ENCODE assay signal across 19 cellular contexts in genomic region chr5:3701694-3702093, GRCh38.
"Had no signal": no experiment of that assay in that cellular context is flagged by ENCODE, and none has a peak within 500 bp of the region (broad histone marks: within the 10 kb centered on the region; RNA-seq: fewer than 3 reads in every experiment).

No MANE protein-coding gene starts in this region.

- H3K36me3 ChIP-seq: left ventricle myocardium inferior, ovary, right atrium auricular region, right lobe of liver, suprapubic skin, thoracic aorta, tibial artery, upper lobe of right lung, uterus had no signal

- H2AFZ ChIP-seq: hepatocyte had no signal

- H3K79me2 ChIP-seq: hepatocyte had no signal

- H3K27ac ChIP-seq: hepatocyte, left ventricle myocardium inferior, ovary, right atrium auricular region, right lobe of liver, suprapubic skin, thoracic aorta, tibial artery, upper lobe of right lung, uterus had no signal

- DNase-seq: islet precursor cell; left ventricle myocardium inferior; midbrain; mucosa of descending colon; naive thymus-derived CD4-positive, alpha-beta T cell; ovary; right lobe of liver; stimulated activated CD4-positive, alpha-beta T cell treated with anti-CD3 and anti-CD28 coated beads, Interleukin-2, amount 100 ng/mL, for 24 hours; stimulated activated CD4-positive, alpha-beta T cell treated with anti-CD3 and anti-CD28 coated beads, Interleukin-4, amount 100 ng/mL, for 1 hour; stimulated activated naive B cell treated with anti-CD40 and anti-IgM and Interleukin-4, amounts not matched to agents 10 μg/mL and 1 μg/mL and 100 μg/mL, for 72 hours; tibial artery; trophoblast cell; upper lobe of right lung; uterus had no signal

- H3K4me3 ChIP-seq: hepatocyte, left ventricle myocardium inferior, mucosa of descending colon, ovary, right atrium auricular region, right lobe of liver, smooth muscle cell, suprapubic skin, thoracic aorta, tibial artery, upper lobe of right lung, uterus had no signal

- H3K9me3 ChIP-seq: left ventricle myocardium inferior, mucosa of descending colon, ovary, right atrium auricular region, right lobe of liver, suprapubic skin, thoracic aorta, tibial artery, upper lobe of right lung, uterus had no signal

- H3K4me1 ChIP-seq: left ventricle myocardium inferior, right atrium auricular region, right lobe of liver, suprapubic skin, tibial artery, upper lobe of right lung, uterus had no signal

- H3K4me2 ChIP-seq: hepatocyte, smooth muscle cell had no signal

- H3K27me3 ChIP-seq: hepatocyte, ovary, right atrium auricular region, right lobe of liver, suprapubic skin, tibial artery, upper lobe of right lung, uterus had no signal
